Comparison of ENCODE assay signal across 38 cellular contexts in the genomic region with DNA sequence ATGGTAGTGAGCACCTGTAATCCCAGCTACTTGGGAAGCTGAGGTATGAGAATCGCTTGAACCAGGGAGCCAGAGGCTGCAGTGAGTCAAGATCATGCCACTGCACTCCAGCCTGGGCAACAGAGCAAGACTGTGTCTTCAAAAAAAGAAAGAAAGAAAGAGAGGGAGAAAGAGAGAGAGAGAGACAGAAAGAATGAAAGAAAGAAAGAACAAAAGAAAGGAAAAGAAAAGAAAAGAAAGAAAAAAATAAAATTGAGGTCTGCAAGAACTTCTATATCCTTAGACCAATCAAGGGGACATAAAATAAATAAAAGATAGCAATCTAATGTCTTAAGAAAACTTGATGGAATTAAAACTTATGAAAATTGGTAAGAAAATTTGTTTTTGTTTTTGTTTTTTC.
"Had no signal": no experiment of that assay in that cellular context is flagged by ENCODE, and none has a peak within 500 bp of the region (broad histone marks: within the 10 kb centered on the region; RNA-seq: fewer than 3 reads in every experiment).

No MANE protein-coding gene starts in this region.

- H3K4me1 ChIP-seq: ascending aorta had no signal

- H3K27ac ChIP-seq: ascending aorta, cardiac muscle cell, VCaP had no signal

- H3K36me3 ChIP-seq: ascending aorta, cardiac muscle cell had no signal

- FAIRE-seq: bronchial epithelial cell, TTC549 had no signal

- H3K9me3 Mint-ChIP-seq: activated CD4-positive, alpha-beta memory T cell treated with anti-CD3 and anti-CD28 coated beads, Interleukin-2, amount 10 ng/mL, durations not matched to agents 7 days and 5 days; activated CD4-positive, alpha-beta T cell treated with anti-CD3 and anti-CD28 coated beads, Interleukin-2, amount 10 ng/mL, durations not matched to agents 7 days and 5 days; activated naive CD4-positive, alpha-beta T cell treated with anti-CD3 and anti-CD28 coated beads, Interleukin-2, amount 10 ng/mL, durations not matched to agents 7 days and 5 days; activated naive CD4-positive, alpha-beta T cell treated with anti-CD3 and anti-CD28 coated beads, Interleukin-2, amount 50 U/mL, for 24 hours; activated naive CD8-positive, alpha-beta T cell treated with anti-CD3 and anti-CD28 coated beads, Interleukin-2, amount 10 ng/mL, durations not matched to agents 7 days and 5 days; activated naive CD8-positive, alpha-beta T cell treated with anti-CD3 and anti-CD28 coated beads, Interleukin-2, amount 50 U/mL, for 24 hours; activated T-cell treated with anti-CD3 and anti-CD28 coated beads, Interleukin-2, amount 50 U/mL, for 4 hours; activated T-helper 2 cell treated with anti-CD3 and anti-CD28 coated beads, Interferon-gamma antibody, Interleukin-2, Interleukin-4, amounts not matched to agents 10 μg/mL and 5 μg/mL and 100 μg/mL, durations not matched to agents 14 hours and 24 hours and 36 hours; central memory CD8-positive, alpha-beta T cell; T-helper 1 cell treated with Interleukin-12 subunit alpha and Interleukin-12 subunit beta and Interleukin-4 antibody, amounts not matched to agents 30 μg/mL and 1 μg/mL, for 36 hours; T-helper 2 cell treated with Interferon-gamma antibody and Interleukin-4, amounts not matched to agents 5 μg/mL and 100 μg/mL, for 36 hours had no signal

- H3K36me3 Mint-ChIP-seq: activated CD8-positive, alpha-beta memory T cell treated with anti-CD3 and anti-CD28 coated beads, Interleukin-2, amount 10 ng/mL, durations not matched to agents 7 days and 5 days; activated naive CD4-positive, alpha-beta T cell treated with anti-CD3 and anti-CD28 coated beads, Interleukin-2, amount 10 ng/mL, durations not matched to agents 7 days and 5 days; activated naive CD4-positive, alpha-beta T cell treated with anti-CD3 and anti-CD28 coated beads, Interleukin-2, amount 50 U/mL, for 24 hours; activated naive CD8-positive, alpha-beta T cell; activated naive CD8-positive, alpha-beta T cell treated with anti-CD3 and anti-CD28 coated beads, Interleukin-2, amount 10 ng/mL, durations not matched to agents 7 days and 5 days; brain had no signal

- H3K4me1 Mint-ChIP-seq: activated CD4-positive, alpha-beta memory T cell treated with anti-CD3 and anti-CD28 coated beads, Interleukin-2, amount 10 ng/mL, durations not matched to agents 7 days and 5 days; activated CD4-positive, alpha-beta T cell treated with anti-CD3 and anti-CD28 coated beads for 36 hours; activated CD4-positive, alpha-beta T cell treated with anti-CD3 and anti-CD28 coated beads, Interleukin-2, amount 10 ng/mL, durations not matched to agents 7 days and 5 days; activated CD8-positive, alpha-beta memory T cell treated with anti-CD3 and anti-CD28 coated beads, Interleukin-2, amount 10 ng/mL, durations not matched to agents 7 days and 5 days; activated naive CD4-positive, alpha-beta T cell treated with anti-CD3 and anti-CD28 coated beads, Interleukin-2, amount 10 ng/mL, durations not matched to agents 7 days and 5 days; activated naive CD4-positive, alpha-beta T cell treated with anti-CD3 and anti-CD28 coated beads, Interleukin-2, amount 50 U/mL, for 24 hours; activated naive CD8-positive, alpha-beta T cell treated with anti-CD3 and anti-CD28 coated beads, Interleukin-2, amount 10 ng/mL, durations not matched to agents 7 days and 5 days; activated naive CD8-positive, alpha-beta T cell treated with anti-CD3 and anti-CD28 coated beads, Interleukin-2, amount 50 U/mL, for 24 hours; central memory CD8-positive, alpha-beta T cell had no signal

- H3K27ac Mint-ChIP-seq: activated CD4-positive, alpha-beta memory T cell treated with anti-CD3 and anti-CD28 coated beads, Interleukin-2, amount 10 ng/mL, durations not matched to agents 7 days and 5 days; activated CD4-positive, alpha-beta T cell treated with anti-CD3 and anti-CD28 coated beads for 36 hours; activated CD4-positive, alpha-beta T cell treated with anti-CD3 and anti-CD28 coated beads, Interleukin-2, amount 10 ng/mL, durations not matched to agents 7 days and 5 days; activated CD8-positive, alpha-beta memory T cell treated with anti-CD3 and anti-CD28 coated beads, Interleukin-2, amount 10 ng/mL, durations not matched to agents 7 days and 5 days; activated CD8-positive, alpha-beta T cell treated with anti-CD3 and anti-CD28 coated beads, Interleukin-2, amount 10 ng/mL, durations not matched to agents 7 days and 5 days; activated naive CD4-positive, alpha-beta T cell treated with anti-CD3 and anti-CD28 coated beads, Interleukin-2, amount 10 ng/mL, durations not matched to agents 7 days and 5 days; activated naive CD4-positive, alpha-beta T cell treated with anti-CD3 and anti-CD28 coated beads, Interleukin-2, amount 50 U/mL, for 24 hours; activated naive CD8-positive, alpha-beta T cell; activated naive CD8-positive, alpha-beta T cell treated with anti-CD3 and anti-CD28 coated beads, Interleukin-2, amount 10 ng/mL, durations not matched to agents 7 days and 5 days; activated naive CD8-positive, alpha-beta T cell treated with anti-CD3 and anti-CD28 coated beads, Interleukin-2, amount 50 U/mL, for 24 hours; activated T-helper 2 cell treated with anti-CD3 and anti-CD28 coated beads, Interferon-gamma antibody, Interleukin-2, Interleukin-4, amounts not matched to agents 10 μg/mL and 5 μg/mL and 100 μg/mL, durations not matched to agents 14 hours and 24 hours and 36 hours; brain; T-helper 1 cell treated with Interleukin-12 subunit alpha and Interleukin-12 subunit beta and Interleukin-4 antibody, amounts not matched to agents 30 μg/mL and 1 μg/mL, for 36 hours; T-helper 2 cell treated with Interferon-gamma antibody and Interleukin-4, amounts not matched to agents 5 μg/mL and 100 μg/mL, for 36 hours had no signal

- ATAC-seq: activated CD4-positive, alpha-beta T cell treated with anti-CD3 and anti-CD28 coated beads for 36 hours; activated CD4-positive, CD25-positive, alpha-beta regulatory T cell treated with anti-CD3 and anti-CD28 coated beads, Interleukin-2, amount 50 U/mL, for 24 hours; activated CD8-positive, alpha-beta memory T cell treated with anti-CD3 and anti-CD28 coated beads, Interleukin-2, amount 10 ng/mL, durations not matched to agents 7 days and 5 days; activated CD8-positive, alpha-beta T cell treated with anti-CD3 and anti-CD28 coated beads, Interleukin-2, amount 10 ng/mL, durations not matched to agents 7 days and 5 days; activated naive CD8-positive, alpha-beta T cell treated with anti-CD3 and anti-CD28 coated beads, Interleukin-2, amount 50 U/mL, for 24 hours; activated T-cell treated with anti-CD3 and anti-CD28 coated beads, Interleukin-2, amount 50 U/mL, for 4 hours had no signal

- H3K27me3 Mint-ChIP-seq: activated CD4-positive, alpha-beta T cell treated with anti-CD3 and anti-CD28 coated beads for 36 hours; activated CD8-positive, alpha-beta memory T cell treated with anti-CD3 and anti-CD28 coated beads, Interleukin-2, amount 10 ng/mL, durations not matched to agents 7 days and 5 days; activated naive CD4-positive, alpha-beta T cell treated with anti-CD3 and anti-CD28 coated beads, Interleukin-2, amount 50 U/mL, for 24 hours; activated naive CD8-positive, alpha-beta T cell; activated naive CD8-positive, alpha-beta T cell treated with anti-CD3 and anti-CD28 coated beads, Interleukin-2, amount 10 ng/mL, durations not matched to agents 7 days and 5 days; activated naive CD8-positive, alpha-beta T cell treated with anti-CD3 and anti-CD28 coated beads, Interleukin-2, amount 50 U/mL, for 24 hours; central memory CD8-positive, alpha-beta T cell had no signal

- H3K9me3 ChIP-seq: ascending aorta had no signal

- H3K4me3 ChIP-seq: ascending aorta, cardiac muscle cell had no signal

- H3K27me3 ChIP-seq: ascending aorta, cardiac muscle cell had no signal

- DNase-seq: activated CD4-positive, alpha-beta memory T cell treated with anti-CD3 and anti-CD28 coated beads, Interleukin-2, amount 10 ng/mL, durations not matched to agents 7 days and 5 days; activated CD4-positive, alpha-beta T cell treated with anti-CD3 and anti-CD28 coated beads for 1 hour; activated CD4-positive, alpha-beta T cell treated with anti-CD3 and anti-CD28 coated beads for 36 hours; activated CD4-positive, alpha-beta T cell treated with anti-CD3 and anti-CD28 coated beads for 48 hours; activated CD4-positive, alpha-beta T cell treated with anti-CD3 and anti-CD28 coated beads, Interleukin-2, amount 10 ng/mL, durations not matched to agents 7 days and 5 days; activated CD4-positive, alpha-beta T cell treated with anti-CD3 and anti-CD28 coated beads, Interleukin-2, amount 50 U/mL, for 48 hours; activated CD4-positive, CD25-positive, alpha-beta regulatory T cell; activated CD8-positive, alpha-beta memory T cell treated with anti-CD3 and anti-CD28 coated beads for 24 hours; activated CD8-positive, alpha-beta memory T cell treated with anti-CD3 and anti-CD28 coated beads, Interleukin-2, amount 10 ng/mL, durations not matched to agents 7 days and 5 days; activated CD8-positive, alpha-beta memory T cell treated with anti-CD3 and anti-CD28 coated beads, Interleukin-2, amount 50 U/mL, for 48 hours; activated CD8-positive, alpha-beta T cell treated with anti-CD3 and anti-CD28 coated beads, Interleukin-2, amount 10 ng/mL, durations not matched to agents 7 days and 5 days; activated effector memory CD4-positive, alpha-beta T cell treated with Interleukin-2 at 50 U/mL for 16 hours; activated gamma-delta T cell; activated naive CD4-positive, alpha-beta T cell treated with anti-CD3 and anti-CD28 coated beads, Interleukin-2, amount 10 ng/mL, durations not matched to agents 7 days and 5 days; activated naive CD4-positive, alpha-beta T cell treated with Interleukin-2 at 50 U/mL for 16 hours; activated naive CD8-positive, alpha-beta T cell treated with anti-CD3 and anti-CD28 coated beads, Interleukin-2, amount 10 ng/mL, durations not matched to agents 7 days and 5 days; activated naive CD8-positive, alpha-beta T cell treated with anti-CD3 and anti-CD28 coated beads, Interleukin-2, amount 50 U/mL, for 24 hours; activated T-cell treated with anti-CD3 and anti-CD28 coated beads, Interleukin-2, amount 50 U/mL, for 4 hours; amygdala; anterior cingulate cortex; caudate nucleus; cerebellar nuclear complex; T-helper 1 cell; T-helper 2 cell; T-helper 9 cell had no signal

- H3K4me3 Mint-ChIP-seq: activated CD4-positive, alpha-beta memory T cell treated with anti-CD3 and anti-CD28 coated beads, Interleukin-2, amount 10 ng/mL, durations not matched to agents 7 days and 5 days; activated CD4-positive, alpha-beta T cell treated with anti-CD3 and anti-CD28 coated beads for 36 hours; activated CD4-positive, alpha-beta T cell treated with anti-CD3 and anti-CD28 coated beads, Interleukin-2, amount 10 ng/mL, durations not matched to agents 7 days and 5 days; activated CD8-positive, alpha-beta memory T cell treated with anti-CD3 and anti-CD28 coated beads, Interleukin-2, amount 10 ng/mL, durations not matched to agents 7 days and 5 days; activated CD8-positive, alpha-beta T cell treated with anti-CD3 and anti-CD28 coated beads, Interleukin-2, amount 10 ng/mL, durations not matched to agents 7 days and 5 days; activated naive CD4-positive, alpha-beta T cell treated with anti-CD3 and anti-CD28 coated beads, Interleukin-2, amount 10 ng/mL, durations not matched to agents 7 days and 5 days; activated naive CD4-positive, alpha-beta T cell treated with anti-CD3 and anti-CD28 coated beads, Interleukin-2, amount 50 U/mL, for 24 hours; activated naive CD8-positive, alpha-beta T cell; activated naive CD8-positive, alpha-beta T cell treated with anti-CD3 and anti-CD28 coated beads, Interleukin-2, amount 10 ng/mL, durations not matched to agents 7 days and 5 days; activated naive CD8-positive, alpha-beta T cell treated with anti-CD3 and anti-CD28 coated beads, Interleukin-2, amount 50 U/mL, for 24 hours; activated T-cell treated with anti-CD3 and anti-CD28 coated beads, Interleukin-2, amount 50 U/mL, for 4 hours; brain; central memory CD8-positive, alpha-beta T cell; T-helper 1 cell treated with Interleukin-12 subunit alpha and Interleukin-12 subunit beta and Interleukin-4 antibody, amounts not matched to agents 30 μg/mL and 1 μg/mL, for 36 hours; T-helper 2 cell treated with Interferon-gamma antibody and Interleukin-4, amounts not matched to agents 5 μg/mL and 100 μg/mL, for 36 hours had no signal
